ENCODE assay signal across 22 cellular contexts in the genomic region with DNA sequence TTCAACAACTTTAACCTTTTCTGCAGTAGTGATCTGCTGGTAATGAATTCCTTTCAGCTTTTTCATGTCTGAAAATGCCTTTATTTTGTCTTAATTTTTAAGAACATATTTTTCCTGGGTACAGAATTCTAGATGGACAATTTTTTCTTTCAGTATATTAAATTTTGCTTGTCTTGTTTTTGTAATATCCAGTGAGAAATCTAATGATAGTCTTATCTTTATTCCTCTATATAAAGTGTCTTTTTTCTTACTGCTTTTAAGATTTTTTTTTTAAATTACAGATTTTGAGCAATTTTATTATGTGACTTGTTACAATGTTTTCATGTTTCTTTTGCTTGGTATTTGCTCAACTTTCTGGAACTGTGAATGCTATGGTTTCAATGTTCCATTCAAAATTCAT. TPM values are rescaled to one million over a fixed set of nuclear protein-coding genes. Genes with fewer than 3 reads are reported as not detected.
DNase-seq lines count a peak whose midpoint lies in the region; ATAC-seq, FAIRE-seq and TF ChIP-seq lines count a peak whose summit lies in the region.
"Had no signal": no experiment of that assay in that cellular context is flagged by ENCODE, and none has a peak within 500 bp of the region (broad histone marks: within the 10 kb centered on the region; RNA-seq: fewer than 3 reads in every experiment).

No MANE protein-coding gene starts in this region.

- TF ChIP-seq CTCF in pancreas (IDR thresholded peaks at IDR 0.05): no peak
- TF ChIP-seq CTCF in mucosa of descending colon (IDR thresholded peaks at IDR 0.05): no peak
- no peak for TF ChIP-seq CTCF in smooth muscle cell (IDR thresholded peaks at IDR 0.05; ENCODE audit: borderline replicate concordance, insufficient read depth, poor library complexity, severe bottlenecking)

- peak; percentile 56 for FAIRE-seq in G401.6 (lab: Jason Lieb, UNC)
- FAIRE-seq in frontal cortex (lab: Jason Lieb, UNC): peak; percentile 10
- FAIRE-seq in pancreas (lab: Jason Lieb, UNC): peak; percentile 23
- FAIRE-seq: D721Med, GM12878, GM18507 had no signal

- no peaks in the 10 kb centered on the region for H3K36me3 ChIP-seq in pancreas
- H3K36me3 ChIP-seq in mucosa of descending colon (ENCODE audit: low read depth): no peaks in the 10 kb centered on the region
- H3K36me3 ChIP-seq in smooth muscle cell (ENCODE audit: low read depth): peaks cover 3% of the 10 kb centered on the region

- no peak overlapping the region for H3K9ac ChIP-seq in smooth muscle cell (ENCODE audit: low read depth)
- H3K9ac ChIP-seq: BLaER1 treated with 17β-estradiol and CSF1 and Interleukin-3, amounts not matched to agents 10 nM and 100 nM had no signal

- H3K4me1 ChIP-seq in pancreas (peaks cover 0 to 9% (median 0%) of the 10 kb centered on the region in 3 donors), mucosa of descending colon (ENCODE audit: low read depth) (no peaks in the 10 kb centered on the region), smooth muscle cell (ENCODE audit: low read depth) (peaks cover 23% of the 10 kb centered on the region)

- peaks cover 73% of the 10 kb centered on the region for H4K20me1 ChIP-seq in smooth muscle cell (ENCODE audit: low read depth)

- peak; percentile 27 for DNase-seq in NCI-H226
- DNase-seq in frontal cortex (ENCODE audit: low spot score in 2 of 2): no peak
- no peak for DNase-seq in pancreas
- DNase-seq in NCI-H1092 (lab: John Stamatoyannopoulos, UW): no peak
- no peak for DNase-seq in mucosa of descending colon
- no peak for DNase-seq in smooth muscle cell (lab: John Stamatoyannopoulos, UW; ENCODE audit: unreplicated experiment)
- DNase-seq in SKM-1 treated with dmso at 0.1 percent for 144 hours (lab: John Stamatoyannopoulos, UW; ENCODE audit: unreplicated experiment): no peak
- DNase-seq: AML-193; Caco-2; Calu3; CD4-positive, alpha-beta T cell; CD8-positive, alpha-beta T cell; DMS79 treated with DMSO at 0.1 percent for 48 hours; GDM1 had no signal

- no peak overlapping the region for H3K4me3 ChIP-seq in pancreas
- H3K4me3 ChIP-seq in mucosa of descending colon: no peak overlapping the region
- no peak overlapping the region for H3K4me3 ChIP-seq in smooth muscle cell
- H3K4me3 ChIP-seq: A549; BLaER1 treated with 17β-estradiol and CSF1 and Interleukin-3, amounts not matched to agents 10 nM and 100 nM; GM12878 had no signal

- no peaks in the 10 kb centered on the region for H3K9me3 ChIP-seq in pancreas
- peaks cover 13% of the 10 kb centered on the region for H3K9me3 ChIP-seq in mucosa of descending colon
- no peaks in the 10 kb centered on the region for H3K9me3 ChIP-seq in smooth muscle cell (replicated peaks; ENCODE audit: low read depth)
- H3K9me3 ChIP-seq: Caco-2 had no signal

- ATAC-seq in pancreas (no peak), mucosa of descending colon (no peak)
- ATAC-seq: A549; CD8-positive, alpha-beta T cell; GM12878 had no signal

- H3K27ac ChIP-seq in pancreas (no peak overlapping the region), smooth muscle cell (ENCODE audit: low read depth) (no peak overlapping the region)
- H3K27ac ChIP-seq: 22Rv1; A549; BLaER1 treated with 17β-estradiol and CSF1 and Interleukin-3, amounts not matched to agents 10 nM and 100 nM; C4-2B had no signal

- intact Hi-C loops in pancreas (cut with DNase I) (no loop called here), mucosa of descending colon (cut with DNase I, micrococcal nuclease) (no loop called here)

- H3K27me3 ChIP-seq in pancreas: no peaks in the 10 kb centered on the region
- H3K27me3 ChIP-seq in smooth muscle cell (ENCODE audit: low read depth): no peaks in the 10 kb centered on the region
- H3K27me3 ChIP-seq: BLaER1 treated with 17β-estradiol and CSF1 and Interleukin-3, amounts not matched to agents 10 nM and 100 nM had no signal

- no peak overlapping the region for H3K4me2 ChIP-seq in smooth muscle cell
- H3K4me2 ChIP-seq: BLaER1 treated with 17β-estradiol and CSF1 and Interleukin-3, amounts not matched to agents 10 nM and 100 nM had no signal

- peaks cover 100% of the 10 kb centered on the region for H3K79me2 ChIP-seq in smooth muscle cell (ENCODE audit: low read depth)

- H3F3A ChIP-seq in smooth muscle cell (ENCODE audit: low read depth): no peaks in the 10 kb centered on the region

- H2AFZ ChIP-seq in smooth muscle cell (ENCODE audit: low read depth): no peak overlapping the region

RNA-seq across cellular contexts. Expression of a gene that starts 38.1 kb away (rescaled TPM):
- total RNA-seq in frontal cortex: 87.2 TPM
- total RNA-seq in pancreas: 10 to 100 TPM; 26.9 to 67.4 (median 28.6) TPM
- 1 to 10 TPM; 7.7 to 9.0 TPM for polyA plus RNA-seq in pancreas
- total RNA-seq in mucosa of descending colon: 100 to 1,000 TPM in 2 of 3 donors, 10 to 100 TPM in 1; 74.1 to 118 (median 106) TPM
- total RNA-seq in smooth muscle cell: 136 and 302 TPM in 2 replicates
- polyA plus RNA-seq in smooth muscle cell: 50.3 and 54.1 TPM in 2 replicates
